Comparison of ENCODE assay signal across 19 cellular contexts in the genomic region with DNA sequence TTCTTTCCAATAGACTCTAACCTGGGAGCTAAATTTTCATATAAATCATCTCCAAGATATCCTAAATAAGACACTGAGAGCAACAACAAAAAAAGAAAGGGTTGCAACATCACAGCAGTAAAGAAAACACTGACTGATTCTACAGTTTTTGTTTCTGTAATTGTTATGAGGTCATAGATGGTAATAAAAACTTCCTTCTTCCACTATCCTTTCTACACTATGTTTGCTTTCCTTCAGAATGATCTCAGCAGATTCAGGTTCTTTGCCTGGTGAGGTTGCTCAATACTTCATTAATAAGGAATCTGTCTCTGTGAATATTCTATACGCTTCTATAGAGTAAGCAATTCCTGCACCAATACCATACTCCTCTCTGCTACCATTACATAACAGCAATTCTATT.
DNase-seq lines count a peak whose midpoint lies in the region; ATAC-seq and TF ChIP-seq lines count a peak whose summit lies in the region.
"Had no signal": no experiment of that assay in that cellular context is flagged by ENCODE, and none has a peak within 500 bp of the region (broad histone marks: within the 10 kb centered on the region; RNA-seq: fewer than 3 reads in every experiment).

No MANE protein-coding gene starts in this region.

- peaks cover 39% of the 10 kb centered on the region for H3K9me3 ChIP-seq in endodermal cell (ENCODE audit: control insufficient read depth, low read length)
- H3K9me3 ChIP-seq: BE2C had no signal

- no peaks in the 10 kb centered on the region for H3K27me3 ChIP-seq in endodermal cell (ENCODE audit: control insufficient read depth, insufficient read depth, low read length, poor library complexity, severe bottlenecking)
- H3K27me3 ChIP-seq: BE2C had no signal

- no peak for ATAC-seq in stimulated activated naive B cell treated with anti-CD40 and anti-IgM and Interleukin-4, amounts not matched to agents 10 μg/mL and 1 μg/mL and 100 μg/mL, for 72 hours (replicated peaks)
- ATAC-seq: K562 had no signal

- H3K9me3 Mint-ChIP-seq in endodermal cell, result peaks cover 24% of the 10 kb centered on the region
- peaks cover 4 to 7% of the 10 kb centered on the region in 2 donors for H3K9me3 Mint-ChIP-seq in stimulated activated naive B cell treated with anti-CD40 and anti-IgM and Interleukin-4, amounts not matched to agents 10 μg/mL and 1 μg/mL and 100 μg/mL, for 72 hours

- peak; percentile 42 for DNase-seq in NCI-H69 (lab: John Stamatoyannopoulos, UW)
- no peak for DNase-seq in endodermal cell
- DNase-seq in fibroblast of villous mesenchyme (ENCODE audit: low read depth), result peak; percentile 81
- peak; percentile 62 for DNase-seq in skeletal muscle cell (ENCODE audit: low read depth)
- no peak for DNase-seq in NK-92 treated with Interleukin-12 subunit alpha and Interleukin-12 subunit beta, amount 100 ng/mL, for 24 hours (lab: John Stamatoyannopoulos, UW)
- DNase-seq in stimulated activated naive CD4-positive, alpha-beta T cell treated with Interleukin-2 at 50 U/mL for 16 hours (lab: John Stamatoyannopoulos, UW), result no peak
- no peak for DNase-seq in stimulated activated naive B cell treated with anti-CD40 and anti-IgM and Interleukin-4, amounts not matched to agents 10 μg/mL and 1 μg/mL and 100 μg/mL, for 72 hours
- DNase-seq: BE2C, DMS53, GDM1, MM.1S, NCI-H1048, NCI-H1417 treated with DMSO at 0.1 percent for 48 hours, NCI-H187, NCI-H446, NCI-H526, PC-9, SIG-M5 had no signal

- TF ChIP-seq CTCF in endodermal cell (conservative IDR thresholded peaks at IDR 0.05) (no peak), fibroblast of villous mesenchyme (IDR thresholded peaks at IDR 0.05; ENCODE audit: insufficient read depth, low read depth, low read length) (no peak)

- H3K9ac ChIP-seq in endodermal cell (ENCODE audit: extremely low read depth, low read length, poor library complexity, severe bottlenecking), result no peak overlapping the region

- WGBS in endodermal cell (ENCODE audit: insufficient coverage in 1 of 2, insufficient read length in 1 of 2), 2 experiments, result 100% methylated on average over 1 of the region's 1 CpG

- H3K36me3 ChIP-seq in endodermal cell (ENCODE audit: control insufficient read depth, insufficient read depth, low read length), result no peaks in the 10 kb centered on the region
- H3K36me3 ChIP-seq: BE2C had no signal

- H3K4me3 ChIP-seq in endodermal cell (ENCODE audit: low read length), result peak overlapping the region; percentile 9
- H3K4me3 ChIP-seq in fibroblast of villous mesenchyme (ENCODE audit: low read depth, low read length), result no peak overlapping the region
- H3K4me3 ChIP-seq in skeletal muscle cell (ENCODE audit: low read depth, low read length), result no peak overlapping the region
- H3K4me3 ChIP-seq: K562, PC-9 had no signal

- no peak overlapping the region for H3K27ac ChIP-seq in endodermal cell (ENCODE audit: low read depth, low read length)
- H3K27ac ChIP-seq: PC-9 had no signal

- H3K4me1 ChIP-seq in endodermal cell (ENCODE audit: control insufficient read depth, insufficient read depth, low read length), result peaks cover 4% of the 10 kb centered on the region
- H3K4me1 ChIP-seq: BE2C had no signal

- H3K4me3 Mint-ChIP-seq in endodermal cell, result no peak overlapping the region
- no peak overlapping the region for H3K4me3 Mint-ChIP-seq in stimulated activated naive B cell treated with anti-CD40 and anti-IgM and Interleukin-4, amounts not matched to agents 10 μg/mL and 1 μg/mL and 100 μg/mL, for 72 hours

- H3K4me1 Mint-ChIP-seq in endodermal cell, result peaks cover 23% of the 10 kb centered on the region
- H3K4me1 Mint-ChIP-seq in stimulated activated naive B cell treated with anti-CD40 and anti-IgM and Interleukin-4, amounts not matched to agents 10 μg/mL and 1 μg/mL and 100 μg/mL, for 72 hours, result no peaks in the 10 kb centered on the region

- no peaks in the 10 kb centered on the region for H3K27me3 Mint-ChIP-seq in endodermal cell (ENCODE audit: insufficient read depth)
- peaks cover 0 to 5% of the 10 kb centered on the region in 2 donors for H3K27me3 Mint-ChIP-seq in stimulated activated naive B cell treated with anti-CD40 and anti-IgM and Interleukin-4, amounts not matched to agents 10 μg/mL and 1 μg/mL and 100 μg/mL, for 72 hours

- no peak overlapping the region for H3K27ac Mint-ChIP-seq in endodermal cell
- no peak overlapping the region for H3K27ac Mint-ChIP-seq in stimulated activated naive B cell treated with anti-CD40 and anti-IgM and Interleukin-4, amounts not matched to agents 10 μg/mL and 1 μg/mL and 100 μg/mL, for 72 hours

- peaks cover 18% of the 10 kb centered on the region for H3K36me3 Mint-ChIP-seq in endodermal cell (ENCODE audit: low read depth)
- no peaks in the 10 kb centered on the region for H3K36me3 Mint-ChIP-seq in stimulated activated naive B cell treated with anti-CD40 and anti-IgM and Interleukin-4, amounts not matched to agents 10 μg/mL and 1 μg/mL and 100 μg/mL, for 72 hours

Comparison
In these comparisons a context has a peak if more than half of its experiments do, and no peak if none do; other contexts are left out.
1. DNase-seq: peak in NCI-H69 (single experiment), fibroblast of villous mesenchyme (single experiment) and skeletal muscle cell (single experiment); none in endodermal cell (single experiment), NK-92 treated with Interleukin-12 subunit alpha and Interleukin-12 subunit beta, amount 100 ng/mL, for 24 hours (single experiment), stimulated activated naive CD4-positive, alpha-beta T cell treated with Interleukin-2 at 50 U/mL for 16 hours (single experiment) and stimulated activated naive B cell treated with anti-CD40 and anti-IgM and Interleukin-4, amounts not matched to agents 10 μg/mL and 1 μg/mL and 100 μg/mL, for 72 hours (single experiment).